ENCODE assay signal across 8 cellular contexts in genomic region chr18:49041677-49042570, GRCh38.
DNase-seq lines count a peak whose midpoint lies in the region; ATAC-seq and TF ChIP-seq lines count a peak whose summit lies in the region.

No MANE protein-coding gene starts in this region.

- intact Hi-C loops in esophagus muscularis mucosa (cut with DNase I): loop anchor here (5.0 kb wide), 2 partner anchors 95 to 365 kb away; no protein-coding TSS in a partner anchor

- H2AFZ ChIP-seq in neuronal stem cell (ENCODE audit: low read length): no peak overlapping the region

- TF ChIP-seq EP300 in esophagus muscularis mucosa (IDR thresholded peaks at IDR 0.05): no peak

- no peak overlapping the region for H4K91ac ChIP-seq in neuronal stem cell (ENCODE audit: low read depth, low read length, poor library complexity)

- no peak overlapping the region for H3K14ac ChIP-seq in neuronal stem cell (ENCODE audit: low read length)

- no peak overlapping the region for H2BK120ac ChIP-seq in neuronal stem cell (ENCODE audit: low read depth, low read length)

- H2BK15ac ChIP-seq in neuronal stem cell (ENCODE audit: low read length): no peak overlapping the region

- DNase-seq in DMS79 treated with DMSO at 0.1 percent for 48 hours (lab: John Stamatoyannopoulos, UW) (peak; percentile 3), DMS79 (lab: John Stamatoyannopoulos, UW) (no peak), esophagus muscularis mucosa (ENCODE audit: extremely low spot score) (no peak), neuronal stem cell (ENCODE audit: low spot score) (no peak)
- peak; percentile 49 to 59 for DNase-seq in activated CD4-positive, alpha-beta T cell treated with anti-CD3 and anti-CD28 coated beads for 4 hours

- H3K27ac ChIP-seq in KOPT-K1 (ENCODE audit: low read depth, low read length, poor library complexity, severe bottlenecking) (peak overlapping the region; percentile 62), esophagus muscularis mucosa (replicated peaks in 1 of 4) (peak overlapping the region in 3 of 4 donors; percentile 29 to 45 (median 43)), neuronal stem cell (replicated peaks; ENCODE audit: low read length) (no peak overlapping the region)

- no peak overlapping the region for H2BK5ac ChIP-seq in neuronal stem cell (ENCODE audit: low read length)

- peaks cover 0 to 10% (median 7%) of the 10 kb centered on the region in 4 donors for H3K4me1 ChIP-seq in esophagus muscularis mucosa
- peaks cover 3 to 9% of the 10 kb centered on the region in 2 donors for H3K4me1 ChIP-seq in neuronal stem cell (ENCODE audit: control insufficient read depth in 2 of 2, insufficient read depth in 1 of 2, low read depth in 1 of 2, low read length in 2 of 2)

- no peak overlapping the region for H2BK12ac ChIP-seq in neuronal stem cell (ENCODE audit: low read length)

- H3K36me3 ChIP-seq in KOPT-K1 (ENCODE audit: insufficient read depth, low read length): peaks cover 22% of the 10 kb centered on the region
- peaks cover 0 to 30% (median 17%) of the 10 kb centered on the region in 4 donors for H3K36me3 ChIP-seq in esophagus muscularis mucosa
- H3K36me3 ChIP-seq in neuronal stem cell (replicated peaks in 1 of 2; ENCODE audit: control insufficient read depth in 2 of 2, insufficient read depth in 2 of 2, low read length in 2 of 2): peaks cover 0 to 2% of the 10 kb centered on the region in 2 donors

- no peak overlapping the region for H4K8ac ChIP-seq in neuronal stem cell (ENCODE audit: low read depth, low read length)

- H3K4me2 ChIP-seq in neuronal stem cell (ENCODE audit: insufficient read depth, low read length, poor library complexity, severe bottlenecking): no peak overlapping the region

- no peak overlapping the region for H2AK5ac ChIP-seq in neuronal stem cell (ENCODE audit: low read depth, low read length)

- H3K18ac ChIP-seq in neuronal stem cell (ENCODE audit: low read length): peak overlapping the region; percentile 62

- no peaks in the 10 kb centered on the region for H3K79me1 ChIP-seq in neuronal stem cell (ENCODE audit: low read depth, low read length)

- 82% methylated on average over 2 of the region's 10 CpGs for WGBS in esophagus muscularis mucosa
- WGBS in neuronal stem cell (ENCODE audit: extremely low coverage in 2 of 2, insufficient read length in 2 of 2, insufficient replicate concordance in 1 of 2), 2 donors: no CpG with 5 or more reads among the region's 10 CpGs

- ATAC-seq in GM21515 (IDR thresholded peaks at IDR 0.05; ENCODE audit: unreplicated experiment) (no peak), GM19023 (IDR thresholded peaks at IDR 0.05; ENCODE audit: unreplicated experiment) (no peak)

- H3K4me3 ChIP-seq in esophagus muscularis mucosa: no peak overlapping the region
- H3K4me3 ChIP-seq in neuronal stem cell (ENCODE audit: low read length in 2 of 2): no peak overlapping the region

- peak; percentile 58 to 80 (median 65) for TF ChIP-seq CTCF in esophagus muscularis mucosa (IDR thresholded peaks at IDR 0.05)

- H3K9ac ChIP-seq in neuronal stem cell (ENCODE audit: low read depth, low read length, poor library complexity): no peak overlapping the region

- no peak for TF ChIP-seq POLR2A in esophagus muscularis mucosa (IDR thresholded peaks at IDR 0.05; ENCODE audit: low read depth)

- no peak overlapping the region for H3K23ac ChIP-seq in neuronal stem cell (ENCODE audit: low read depth, low read length, poor library complexity)

- no peak overlapping the region for H3K4ac ChIP-seq in neuronal stem cell (ENCODE audit: low read length)

- no peaks in the 10 kb centered on the region for H3K27me3 ChIP-seq in esophagus muscularis mucosa
- no peaks in the 10 kb centered on the region for H3K27me3 ChIP-seq in neuronal stem cell (ENCODE audit: control insufficient read depth in 3 of 3, insufficient read depth in 3 of 3, low read depth in 1 of 3, low read length in 3 of 3)

- peaks cover 25% of the 10 kb centered on the region for H3K9me3 ChIP-seq in KOPT-K1 (ENCODE audit: insufficient read depth, low read length, poor library complexity, severe bottlenecking)
- H3K9me3 ChIP-seq in esophagus muscularis mucosa: peaks cover 0 to 16% (median 15%) of the 10 kb centered on the region in 4 donors
- peaks cover 0 to 13% of the 10 kb centered on the region in 2 donors for H3K9me3 ChIP-seq in neuronal stem cell (replicated peaks in 1 of 2; ENCODE audit: control insufficient read depth in 2 of 2, insufficient read depth in 1 of 2, low read depth in 1 of 2, low read length in 2 of 2)

Comparison
In these comparisons a context has a peak if more than half of its experiments do, and no peak if none do; other contexts are left out.
1. DNase-seq: peak in DMS79 treated with DMSO at 0.1 percent for 48 hours (single experiment) and activated CD4-positive, alpha-beta T cell treated with anti-CD3 and anti-CD28 coated beads for 4 hours (2 of 2); none in DMS79 (single experiment), esophagus muscularis mucosa (single experiment) and neuronal stem cell (single experiment).